17 cellular contexts compared by ENCODE assay signal in genomic region chr1:214341918-214342317, GRCh38.
A peak's percentile ranks its signal among the peaks of the same experiment; 100 is the strongest.
DNase-seq lines count a peak whose midpoint lies in the region; FAIRE-seq and TF ChIP-seq lines count a peak whose summit lies in the region.
"Had no signal": no experiment of that assay in that cellular context is flagged by ENCODE, and none has a peak within 500 bp of the region (broad histone marks: within the 10 kb centered on the region; RNA-seq: fewer than 3 reads in every experiment).

No MANE protein-coding gene starts in this region.

- H3K36me3 Mint-ChIP-seq in astrocyte (ENCODE audit: low read depth, unreplicated experiment) (peaks cover 40% of the 10 kb centered on the region), progenitor cell of endocrine pancreas (ENCODE audit: insufficient read depth) (peaks cover 32% of the 10 kb centered on the region)

- CTCF ChIA-PET in HEK293 (lab: Yijun Ruan, JAX), result interaction anchor here (0.6 to 2.6 kb wide), 4 partner anchors 9 to 249 kb away, joined by 3 to 15 read pairs (median 6); no protein-coding TSS in a partner anchor

- H2AFZ ChIP-seq in astrocyte (ENCODE audit: low read depth, low read length), result no peak overlapping the region
- H2AFZ ChIP-seq: PC-9 had no signal

- DNase-seq in AG09319 (ENCODE audit: extremely low read depth, low read depth), result no peak
- no peak for DNase-seq in astrocyte (ENCODE audit: low read depth)
- DNase-seq in fibroblast of the aortic adventitia (ENCODE audit: low read depth), result no peak
- DNase-seq in NCI-H2227 (lab: John Stamatoyannopoulos, UW; ENCODE audit: unreplicated experiment), result no peak
- DNase-seq in cerebellar nuclear complex (lab: John Stamatoyannopoulos, UW), result no peak
- DNase-seq in esophagus squamous epithelium (lab: John Stamatoyannopoulos, UW), result no peak
- no peak for DNase-seq in progenitor cell of endocrine pancreas (ENCODE audit: low spot score, unreplicated experiment)
- DNase-seq: EL, NCI-H1048, NCI-H1436 treated with DMSO at 0.1 percent for 48 hours, NCI-H2029 treated with DMSO at 0.1 percent for 48 hours, NCI-H510A treated with DMSO at 0.1 percent for 48 hours, NCI-H82, PC-9 had no signal

- H3K4me1 ChIP-seq in HEK293 (ENCODE audit: control insufficient read depth, insufficient read depth, low read length) (no peaks in the 10 kb centered on the region), astrocyte (ENCODE audit: insufficient read depth, low read length) (peaks cover 4% of the 10 kb centered on the region), esophagus squamous epithelium (peaks cover 0 to 12% (median 0%) of the 10 kb centered on the region in 3 donors)

- peaks cover 20% of the 10 kb centered on the region for H3K4me1 Mint-ChIP-seq in astrocyte (ENCODE audit: low read depth, unreplicated experiment)
- H3K4me1 Mint-ChIP-seq in progenitor cell of endocrine pancreas (ENCODE audit: low read depth), result peaks cover 9% of the 10 kb centered on the region
- H3K4me1 Mint-ChIP-seq: CD14-positive monocyte had no signal

- no peak overlapping the region for H3K27ac Mint-ChIP-seq in astrocyte (ENCODE audit: unreplicated experiment)
- H3K27ac Mint-ChIP-seq in progenitor cell of endocrine pancreas, result no peak overlapping the region

- H3K79me2 ChIP-seq in astrocyte (ENCODE audit: insufficient read depth, low read length), result no peaks in the 10 kb centered on the region

- H4K20me1 ChIP-seq in astrocyte (ENCODE audit: insufficient read depth, low read length), result no peaks in the 10 kb centered on the region

- H3K9me3 ChIP-seq in HEK293 (ENCODE audit: control insufficient read depth, insufficient read depth, low read depth, low read length) (no peaks in the 10 kb centered on the region), astrocyte (ENCODE audit: insufficient read depth, low read depth, low read length) (no peaks in the 10 kb centered on the region), esophagus squamous epithelium (peaks cover 0 to 3% (median 0%) of the 10 kb centered on the region in 3 donors)
- H3K9me3 ChIP-seq: SJSA1 had no signal

- H3K4me3 Mint-ChIP-seq in astrocyte (ENCODE audit: unreplicated experiment) (no peak overlapping the region), progenitor cell of endocrine pancreas (ENCODE audit: low read depth) (no peak overlapping the region)
- H3K4me3 Mint-ChIP-seq: CD14-positive monocyte had no signal

- H3K36me3 ChIP-seq in HEK293 (ENCODE audit: control insufficient read depth in 2 of 2, insufficient read depth in 1 of 2, low read length in 2 of 2) (peaks cover 0 to 15% of the 10 kb centered on the region in 2 experiments; a peak in 2 of 3 replicates), astrocyte (ENCODE audit: insufficient read depth, low read length) (peaks cover 20% of the 10 kb centered on the region), esophagus squamous epithelium (peaks cover 0 to 43% (median 0%) of the 10 kb centered on the region in 3 donors)

- H3K27me3 Mint-ChIP-seq in astrocyte (ENCODE audit: low read depth, unreplicated experiment), result no peaks in the 10 kb centered on the region
- no peaks in the 10 kb centered on the region for H3K27me3 Mint-ChIP-seq in progenitor cell of endocrine pancreas

- no peak overlapping the region for H3K9ac ChIP-seq in astrocyte (ENCODE audit: low read length)

- WGBS in esophagus squamous epithelium, 2 donors, result 83 to 94% methylated on average over 3 of the region's 3 CpGs

- no peak for TF ChIP-seq POLR2A in esophagus squamous epithelium (IDR thresholded peaks at IDR 0.05)

- H3K4me2 ChIP-seq in astrocyte (ENCODE audit: low read length), result no peak overlapping the region
- H3K4me2 ChIP-seq: PC-9 had no signal

- H3K9me3 Mint-ChIP-seq in astrocyte (ENCODE audit: unreplicated experiment) (no peaks in the 10 kb centered on the region), progenitor cell of endocrine pancreas (ENCODE audit: low read depth) (peaks cover 15% of the 10 kb centered on the region)

- POLR2A ChIA-PET in HEK293 (lab: Yijun Ruan, JAX), result no interaction called here

- no peak overlapping the region for H3K27ac ChIP-seq in HEK293 (ENCODE audit: extremely low read depth, low read depth, low read length)
- H3K27ac ChIP-seq in astrocyte (ENCODE audit: low read depth, low read length), result no peak overlapping the region
- H3K27ac ChIP-seq in esophagus squamous epithelium, result no peak overlapping the region
- H3K27ac ChIP-seq: PC-9, SJSA1 had no signal

- intact Hi-C loops in esophagus squamous epithelium (cut with DNase I), result no loop called here

- TF ChIP-seq CTCF in AG09319 (IDR thresholded peaks at IDR 0.05; ENCODE audit: low read depth, low read length) (peak; percentile 3), HEK293 (tag by site-specific recombination; IDR thresholded peaks at IDR 0.05) (no peak), astrocyte (IDR thresholded peaks at IDR 0.05; ENCODE audit: insufficient read depth, low read depth, low read length) (no peak), fibroblast of the aortic adventitia (IDR thresholded peaks at IDR 0.05; ENCODE audit: insufficient read depth, low read length) (peak; percentile 8), esophagus squamous epithelium (IDR thresholded peaks at IDR 0.05) (no peak), progenitor cell of endocrine pancreas (IDR thresholded peaks at IDR 0.05; ENCODE audit: unreplicated experiment) (no peak)

- FAIRE-seq in astrocyte (lab: Jason Lieb, UNC), result peak; percentile 13

- H3K4me3 ChIP-seq in HEK293 (ENCODE audit: low read depth, low read length) (no peak overlapping the region), astrocyte (ENCODE audit: insufficient read depth, low read depth, low read length) (no peak overlapping the region), fibroblast of the aortic adventitia (ENCODE audit: low read depth, low read length) (no peak overlapping the region), esophagus squamous epithelium (no peak overlapping the region)
- H3K4me3 ChIP-seq: PC-9, SJSA1 had no signal

- H3K27me3 ChIP-seq in astrocyte (ENCODE audit: insufficient read depth, low read length), result no peaks in the 10 kb centered on the region
- H3K27me3 ChIP-seq in esophagus squamous epithelium, result no peaks in the 10 kb centered on the region
- H3K27me3 ChIP-seq: SJSA1 had no signal

TF ChIP-seq in HEK293, 187 proteins besides CTCF, POLR2A, EP300 and RAD21:
- no peak for TF ChIP-seq ZNF692 (tag by site-specific recombination; IDR thresholded peaks at IDR 0.05)
- peak; percentile 30; the same call in 1 of the 2 replicates for TF ChIP-seq ZNF654 (tag by site-specific recombination; IDR thresholded peaks at IDR 0.05; ENCODE audit: low read depth)

Comparison
In these comparisons a context has a peak if more than half of its experiments do, and no peak if none do; other contexts are left out.
1. CTCF ChIP-seq: peak in AG09319 (single experiment) and fibroblast of the aortic adventitia (single experiment); none in HEK293 (single experiment), astrocyte (single experiment), esophagus squamous epithelium (0 of 6) and progenitor cell of endocrine pancreas (single experiment).